ENCODE assay signal across 17 cellular contexts in the genomic region with DNA sequence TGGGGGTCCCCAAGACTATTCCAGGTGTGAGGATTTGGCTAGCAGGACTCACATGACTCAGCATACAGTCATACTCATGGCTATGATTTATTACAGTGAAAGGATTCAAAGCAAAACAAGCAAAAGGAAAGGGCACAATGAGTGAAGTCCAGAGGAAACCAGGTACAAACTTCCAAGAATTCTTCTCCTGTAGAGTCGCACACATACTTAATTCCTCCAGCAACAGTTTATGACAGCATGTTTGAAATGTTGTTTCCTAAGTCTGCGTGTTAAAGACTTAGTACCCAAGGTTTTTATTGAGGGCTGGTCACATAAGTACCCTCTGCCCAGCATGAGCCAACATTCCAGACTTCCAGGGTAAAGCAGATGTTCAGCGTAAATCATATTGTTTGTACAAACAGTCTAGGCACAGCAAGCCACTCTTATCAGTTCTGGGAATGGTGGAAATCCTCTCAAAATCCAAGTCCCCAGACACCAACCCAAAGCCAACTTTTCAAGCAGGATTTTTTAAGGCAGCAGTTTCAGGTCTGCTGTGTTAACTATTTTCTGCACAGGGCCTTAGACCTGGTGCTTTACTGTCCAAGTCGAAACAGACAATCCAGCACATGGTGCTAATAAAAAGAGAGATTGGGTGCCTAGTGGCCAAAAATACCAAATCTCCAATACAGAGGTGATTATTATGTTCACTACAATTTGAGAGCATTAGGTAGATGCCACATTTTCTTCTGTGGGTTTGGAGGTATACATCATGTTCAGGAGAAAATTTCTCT. TPM values are rescaled to one million over a fixed set of nuclear protein-coding genes. Genes with fewer than 3 reads are reported as not detected.
DNase-seq lines count a peak whose midpoint lies in the region; ATAC-seq and TF ChIP-seq lines count a peak whose summit lies in the region.
"Had no signal": no experiment of that assay in that cellular context is flagged by ENCODE, and none has a peak within 500 bp of the region (broad histone marks: within the 10 kb centered on the region; RNA-seq: fewer than 3 reads in every experiment).

No MANE protein-coding gene starts in this region.

- no peak for TF ChIP-seq CTCF in astrocyte of the spinal cord (IDR thresholded peaks at IDR 0.05; ENCODE audit: low read depth, low read length)

- DNase-seq in Daoy (ENCODE audit: low read depth) (peak; percentile 53), M059J (ENCODE audit: low read depth) (peak; percentile 78), astrocyte of the spinal cord (ENCODE audit: low read depth, low spot score) (peak; percentile 61), lung microvascular endothelial cell (ENCODE audit: low read depth in 2 of 2) (peak; percentile 26 to 73), left colon (no peak), SIG-M5 treated with dmso at 0.1 percent for 504 hours (lab: John Stamatoyannopoulos, UW; ENCODE audit: unreplicated experiment) (no peak), immature natural killer cell (no peak)
- DNase-seq in activated CD4-positive, CD25-positive, alpha-beta regulatory T cell treated with anti-CD3 and anti-CD28 coated beads, Interleukin-2, amount 50 U/mL, for 72 hours: no peak
- DNase-seq: activated T-cell treated with anti-CD3 and anti-CD28 coated beads, Interleukin-2, amount 50 U/mL, for 48 hours; DMS79 treated with DMSO at 0.1 percent for 48 hours; OCI-M1; stimulated activated CD4-positive, alpha-beta T cell treated with anti-CD3 and anti-CD28 coated beads, Interleukin-2, amount 100 ng/mL, for 48 hours; T1000 had no signal

- H3K9me3 Mint-ChIP-seq in immature natural killer cell: no peaks in the 10 kb centered on the region
- H3K9me3 Mint-ChIP-seq: dendritic cell treated with granulocyte-macrophage colony-stimulating factor and Interleukin-4, amounts not matched to agents 40 ng/mL and 50 ng/mL, for 4 days had no signal

- in situ Hi-C loops in astrocyte of the spinal cord (cut with HindIII; ENCODE audit: low sequenced_read_pairs): no loop called here

- intact Hi-C loops in left colon (cut with DNase I, micrococcal nuclease): no loop called here

- H3K4me3 Mint-ChIP-seq in immature natural killer cell: no peak overlapping the region
- H3K4me3 Mint-ChIP-seq: B cell; dendritic cell treated with granulocyte-macrophage colony-stimulating factor and Interleukin-4, amounts not matched to agents 40 ng/mL and 50 ng/mL, for 4 days had no signal

- ATAC-seq in left colon: no peak
- ATAC-seq: GM12878 had no signal

- no peak overlapping the region for H3K27ac Mint-ChIP-seq in immature natural killer cell
- H3K27ac Mint-ChIP-seq: B cell; dendritic cell treated with granulocyte-macrophage colony-stimulating factor and Interleukin-4, amounts not matched to agents 40 ng/mL and 50 ng/mL, for 4 days had no signal

- peaks cover 4 to 30% (median 17%) of the 10 kb centered on the region in 3 donors for H3K27me3 Mint-ChIP-seq in immature natural killer cell (ENCODE audit: low read depth in 3 of 3)

- H3K36me3 Mint-ChIP-seq in immature natural killer cell: no peaks in the 10 kb centered on the region

- H3K4me1 Mint-ChIP-seq in immature natural killer cell: no peaks in the 10 kb centered on the region
- H3K4me1 Mint-ChIP-seq: B cell had no signal

- H3K4me3 ChIP-seq in astrocyte of the spinal cord (ENCODE audit: low read depth, low read length): no peak overlapping the region
- H3K4me3 ChIP-seq: GM12878, vagina had no signal

RNA-seq across cellular contexts. Expression of a gene that starts 18.6 kb away (rescaled TPM):
- total RNA-seq in Daoy (2014; rRNA removed; shearing (Covaris generic)): 10.7 and 13.1 TPM in 2 replicates
- 16.9 and 17.4 TPM in 2 replicates for total RNA-seq in M059J (2014; rRNA removed; shearing (Covaris generic))
- 22.8 and 23.3 TPM in 2 replicates for total RNA-seq in lung microvascular endothelial cell
- 10 to 100 TPM; 22.6 to 31.0 TPM for total RNA-seq in left colon
- 10 to 100 TPM in 1 of 3 donors, 1 to 10 TPM in 2; 6.7 to 14.0 (median 7.4) TPM for polyA plus RNA-seq in immature natural killer cell

Comparison
In these comparisons a context has a peak if more than half of its experiments do, and no peak if none do; other contexts are left out.
1. DNase-seq: peak in Daoy (single experiment), M059J (single experiment), astrocyte of the spinal cord (single experiment) and lung microvascular endothelial cell (2 of 2); none in left colon (0 of 2), SIG-M5 treated with dmso at 0.1 percent for 504 hours (single experiment), activated CD4-positive, CD25-positive, alpha-beta regulatory T cell treated with anti-CD3 and anti-CD28 coated beads, Interleukin-2, amount 50 U/mL, for 72 hours (single experiment) and immature natural killer cell (0 of 3).